8 cellular contexts compared by ENCODE assay signal in genomic region chr14:102316746-102317563, GRCh38. TPM values are rescaled to one million over a fixed set of nuclear protein-coding genes. Genes with fewer than 3 reads are reported as not detected.
DNase-seq lines count a peak whose midpoint lies in the region; ATAC-seq and TF ChIP-seq lines count a peak whose summit lies in the region.

No MANE protein-coding gene starts in this region.

- TF ChIP-seq POLR2A in erythroblast (IDR thresholded peaks at IDR 0.05; ENCODE audit: low read length): no peak

- H3K27ac ChIP-seq in mucosa of rectum (ENCODE audit: low read depth in 2 of 2, low read length in 2 of 2): peak overlapping the region; percentile 86 to 89

- H3K4me1 Mint-ChIP-seq in IgD-negative memory B cell: peaks cover 37 to 46% (median 40%) of the 10 kb centered on the region in 3 donors

- no peaks in the 10 kb centered on the region for H3K9me3 ChIP-seq in mucosa of rectum (ENCODE audit: control insufficient read depth in 2 of 2, low read length in 2 of 2)

- DNase-seq in DMS53 (lab: John Stamatoyannopoulos, UW): peak; percentile 90
- peak; percentile 91 for DNase-seq in OCI-M1 (lab: John Stamatoyannopoulos, UW)
- DNase-seq in activated T-cell treated with anti-CD3 and anti-CD28 coated beads for 48 hours (ENCODE audit: low read depth): peak; percentile 96
- DNase-seq in erythroblast (lab: John Stamatoyannopoulos, UW): peak; percentile 92 to 96
- DNase-seq in stimulated activated CD8-positive, alpha-beta memory T cell treated with anti-CD3 and anti-CD28 coated beads, Interleukin-4, amount 100 ng/mL, for 4 hours (ENCODE audit: low read depth in 2 of 2, low spot score in 1 of 2): peak; percentile 87 to 92

- H3K9me3 Mint-ChIP-seq in IgD-negative memory B cell: peaks cover 0 to 2% (median 0%) of the 10 kb centered on the region in 3 donors

- peak overlapping the region; percentile 72 to 87 for H3K9ac ChIP-seq in mucosa of rectum (ENCODE audit: low read depth in 1 of 2, low read length in 2 of 2)

- peaks cover 30 to 34% of the 10 kb centered on the region in 2 donors for H3K4me1 ChIP-seq in mucosa of rectum (ENCODE audit: control insufficient read depth in 2 of 2, insufficient read depth in 2 of 2, low read length in 2 of 2)

- H3K4me3 ChIP-seq in mucosa of rectum (ENCODE audit: low read length in 2 of 2): peak overlapping the region; percentile 80 to 89

- peak; percentile 50 for ATAC-seq in GM21619 (IDR thresholded peaks at IDR 0.05; ENCODE audit: unreplicated experiment)

- no peaks in the 10 kb centered on the region for H3K27me3 ChIP-seq in mucosa of rectum (ENCODE audit: control insufficient read depth in 2 of 2, insufficient read depth in 2 of 2, low read length in 2 of 2)

- H3K36me3 ChIP-seq in mucosa of rectum (ENCODE audit: control insufficient read depth in 2 of 2, insufficient read depth in 2 of 2, low read length in 2 of 2): no peaks in the 10 kb centered on the region

- H3K36me3 Mint-ChIP-seq in IgD-negative memory B cell: no peaks in the 10 kb centered on the region

- H3K27ac Mint-ChIP-seq in IgD-negative memory B cell: peak overlapping the region; percentile 99 to 100 (median 100)

- peaks cover 1% of the 10 kb centered on the region for H3K27me3 Mint-ChIP-seq in IgD-negative memory B cell

- peak overlapping the region; percentile 95 to 99 (median 98) for H3K4me3 Mint-ChIP-seq in IgD-negative memory B cell

RNA-seq across cellular contexts. Expression of gene ZNF839, which starts 2.6 kb away (rescaled TPM):
- 5.3 TPM for polyA plus RNA-seq in IgD-negative memory B cell

RNA-seq across cellular contexts. Expression of gene MOK, which starts 12.0 kb away (rescaled TPM):
- polyA plus RNA-seq in IgD-negative memory B cell: 0.43 TPM

RNA-seq across cellular contexts. Expression of gene CINP, which starts 45.7 kb away (rescaled TPM):
- polyA plus RNA-seq in IgD-negative memory B cell: 39.5 TPM

RNA-seq across cellular contexts. Expression of gene TECPR2, which starts 45.8 kb away (rescaled TPM):
- polyA plus RNA-seq in IgD-negative memory B cell: 3.2 TPM

Comparison
In these comparisons a context has a peak if more than half of its experiments do, and no peak if none do; other contexts are left out.
1. Peak in every context shown above with its lines: DNase-seq, ATAC-seq, H3K4me3 ChIP-seq and H3K27ac ChIP-seq.